Comparison of ENCODE assay signal across 25 cellular contexts in genomic region chr9:34242830-34243229, GRCh38.
DNase-seq lines count a peak whose midpoint lies in the region; ATAC-seq and TF ChIP-seq lines count a peak whose summit lies in the region.
"Had no signal": no experiment of that assay in that cellular context is flagged by ENCODE, and none has a peak within 500 bp of the region (broad histone marks: within the 10 kb centered on the region; RNA-seq: fewer than 3 reads in every experiment).

No MANE protein-coding gene starts in this region.

- DNase-seq in Right ventricle myocardium inferior (ENCODE audit: missing footprints) (no peak), cardiac septum (ENCODE audit: low spot score) (no peak), foreskin melanocyte (peak; percentile 29), mesothelial cell of epicardium (ENCODE audit: low spot score in 2 of 2, unreplicated experiment in 2 of 2) (no peak), ACHN (no peak), DMS53 (lab: John Stamatoyannopoulos, UW) (no peak), T-helper 1 cell (no peak)
- no peak for DNase-seq in activated naive CD4-positive, alpha-beta T cell treated with anti-CD3 and anti-CD28 coated beads, Interleukin-2, amount 10 ng/mL, durations not matched to agents 7 days and 5 days
- DNase-seq: activated CD4-positive, alpha-beta T cell treated with anti-CD3 and anti-CD28 coated beads for 48 hours; activated naive CD4-positive, alpha-beta T cell treated with Interleukin-2 at 50 U/mL for 16 hours; activated T-cell treated with anti-CD3 and anti-CD28 coated beads, Interleukin-2, amount 50 U/mL, for 48 hours; Caco-2; DND-41; Karpas-422; lower lobe of right lung; NCI-H1694; NCI-H2171; NCI-H526; Peyer's patch; posterior cingulate gyrus; substantia nigra had no signal

- H3K4me3 Mint-ChIP-seq in mesothelial cell of epicardium, result no peak overlapping the region
- H3K4me3 Mint-ChIP-seq in activated naive CD4-positive, alpha-beta T cell treated with anti-CD3 and anti-CD28 coated beads, Interleukin-2, amount 10 ng/mL, durations not matched to agents 7 days and 5 days, result no peak overlapping the region
- H3K4me3 Mint-ChIP-seq: B cell; neural progenitor cell; T-helper 1 cell treated with Interleukin-12 subunit alpha and Interleukin-12 subunit beta and Interleukin-4 antibody, amounts not matched to agents 30 μg/mL and 1 μg/mL, for 36 hours had no signal

- intact Hi-C loops in Right ventricle myocardium inferior (cut with DNase I) (no loop called here), cardiac septum (cut with DNase I) (no loop called here)

- H3K27ac Mint-ChIP-seq in mesothelial cell of epicardium, result peak overlapping the region; percentile 39
- no peak overlapping the region for H3K27ac Mint-ChIP-seq in activated naive CD4-positive, alpha-beta T cell treated with anti-CD3 and anti-CD28 coated beads, Interleukin-2, amount 10 ng/mL, durations not matched to agents 7 days and 5 days
- H3K27ac Mint-ChIP-seq: B cell; neural progenitor cell; T-helper 1 cell treated with Interleukin-12 subunit alpha and Interleukin-12 subunit beta and Interleukin-4 antibody, amounts not matched to agents 30 μg/mL and 1 μg/mL, for 36 hours had no signal

- H3K4me1 Mint-ChIP-seq in mesothelial cell of epicardium, result peaks cover 2% of the 10 kb centered on the region
- H3K4me1 Mint-ChIP-seq in activated naive CD4-positive, alpha-beta T cell treated with anti-CD3 and anti-CD28 coated beads, Interleukin-2, amount 10 ng/mL, durations not matched to agents 7 days and 5 days, result no peaks in the 10 kb centered on the region
- H3K4me1 Mint-ChIP-seq: B cell had no signal

- in situ Hi-C loops in ACHN (cut with HindIII; ENCODE audit: low pct_ligation_motif_present, low pct_unique_long_range_greater_than_20kb, low sequenced_read_pairs), result no loop called here

- H3K27me3 Mint-ChIP-seq in mesothelial cell of epicardium (ENCODE audit: low read depth), result no peaks in the 10 kb centered on the region
- H3K27me3 Mint-ChIP-seq in activated naive CD4-positive, alpha-beta T cell treated with anti-CD3 and anti-CD28 coated beads, Interleukin-2, amount 10 ng/mL, durations not matched to agents 7 days and 5 days, result no peaks in the 10 kb centered on the region
- H3K27me3 Mint-ChIP-seq: B cell had no signal

- CTCF ChIA-PET in activated naive CD4-positive, alpha-beta T cell treated with anti-CD3 and anti-CD28 coated beads, Interleukin-2, amount 10 ng/mL, durations not matched to agents 7 days and 5 days (lab: Charles Lee), result interaction anchor here (5.4 kb wide), 1 partner anchor 11 kb away, joined by 41 read pairs; no protein-coding TSS in a partner anchor

- H3K9me3 Mint-ChIP-seq in mesothelial cell of epicardium, result no peaks in the 10 kb centered on the region
- H3K9me3 Mint-ChIP-seq in activated naive CD4-positive, alpha-beta T cell treated with anti-CD3 and anti-CD28 coated beads, Interleukin-2, amount 10 ng/mL, durations not matched to agents 7 days and 5 days, result no peaks in the 10 kb centered on the region
- H3K9me3 Mint-ChIP-seq: neural progenitor cell; T-helper 1 cell treated with Interleukin-12 subunit alpha and Interleukin-12 subunit beta and Interleukin-4 antibody, amounts not matched to agents 30 μg/mL and 1 μg/mL, for 36 hours had no signal

- ATAC-seq in Right ventricle myocardium inferior, result peak; percentile 68
- ATAC-seq: A549, lower lobe of right lung had no signal

- peaks cover 32% of the 10 kb centered on the region for H3K36me3 Mint-ChIP-seq in mesothelial cell of epicardium
- H3K36me3 Mint-ChIP-seq in activated naive CD4-positive, alpha-beta T cell treated with anti-CD3 and anti-CD28 coated beads, Interleukin-2, amount 10 ng/mL, durations not matched to agents 7 days and 5 days, result peaks cover 50% of the 10 kb centered on the region

- TF ChIP-seq CTCF in mesothelial cell of epicardium (IDR thresholded peaks at IDR 0.05; ENCODE audit: unreplicated experiment), result no peak
